In the genomic region with DNA sequence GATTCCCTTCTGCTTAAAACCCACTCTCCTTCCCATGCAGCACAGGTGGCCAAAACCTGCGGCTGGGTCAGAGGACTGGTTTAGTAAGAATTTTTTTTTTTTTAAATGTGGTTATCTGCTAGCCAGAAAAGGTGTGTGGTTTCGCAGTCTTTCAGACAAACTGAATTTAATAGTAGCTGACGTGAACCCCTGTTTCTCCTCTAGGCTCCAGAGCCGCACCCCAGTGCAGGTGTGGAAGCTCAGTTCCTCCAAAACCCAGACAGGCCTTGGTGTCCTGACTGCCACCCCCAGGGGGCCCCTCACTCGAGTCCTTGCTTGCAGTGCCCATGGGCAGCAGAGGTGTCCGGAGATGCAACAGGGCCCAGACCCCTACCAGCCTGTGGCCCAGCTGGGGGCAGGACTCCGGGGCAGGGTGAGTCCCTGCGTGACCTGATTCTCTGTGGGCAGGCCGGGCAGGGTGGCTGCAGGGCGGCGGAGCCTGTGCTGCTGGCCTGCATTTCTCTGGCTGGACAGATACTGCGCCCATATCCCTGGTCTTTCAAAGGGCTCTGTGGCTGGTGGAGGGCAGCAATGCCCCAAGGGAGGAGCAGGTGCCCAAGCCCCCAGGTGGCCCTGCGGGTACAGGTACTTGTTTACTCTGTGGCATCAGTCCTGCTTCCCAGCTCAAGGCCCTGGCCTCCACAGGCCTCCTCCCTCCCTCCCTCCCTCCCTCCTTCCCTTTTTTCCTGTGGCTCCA, we compare ENCODE assay signal across 23 cellular contexts. TPM values are rescaled to one million over a fixed set of nuclear protein-coding genes. Genes with fewer than 3 reads are reported as not detected.
DNase-seq lines count a peak whose midpoint lies in the region; ATAC-seq and TF ChIP-seq lines count a peak whose summit lies in the region.
"Had no signal": no experiment of that assay in that cellular context is flagged by ENCODE, and none has a peak within 500 bp of the region (broad histone marks: within the 10 kb centered on the region; RNA-seq: fewer than 3 reads in every experiment).

No MANE protein-coding gene starts in this region.

- peaks cover 42% of the 10 kb centered on the region for H3K27me3 Mint-ChIP-seq in endodermal cell (ENCODE audit: insufficient read depth)
- peaks cover 40% of the 10 kb centered on the region for H3K27me3 Mint-ChIP-seq in progenitor cell of endocrine pancreas
- H3K27me3 Mint-ChIP-seq: activated CD4-positive, alpha-beta memory T cell treated with anti-CD3 and anti-CD28 coated beads for 36 hours had no signal

- ATAC-seq in GM21737 (IDR thresholded peaks at IDR 0.05; ENCODE audit: unreplicated experiment): no peak
- ATAC-seq: activated T-cell treated with anti-CD3 and anti-CD28 coated beads, Interleukin-2, amount 50 U/mL, for 4 hours had no signal

- no peaks in the 10 kb centered on the region for H3K36me3 ChIP-seq in BLaER1 treated with 17β-estradiol and CSF1 and Interleukin-3, amounts not matched to agents 10 nM and 100 nM
- no peaks in the 10 kb centered on the region for H3K36me3 ChIP-seq in H7 (replicated peaks; ENCODE audit: control insufficient read depth, insufficient read depth, low read length)
- H3K36me3 ChIP-seq in endodermal cell (ENCODE audit: control insufficient read depth, insufficient read depth, low read length): no peaks in the 10 kb centered on the region
- H3K36me3 ChIP-seq: BE2C, neural progenitor cell had no signal

- H3K27me3 ChIP-seq in BLaER1 treated with 17β-estradiol and CSF1 and Interleukin-3, amounts not matched to agents 10 nM and 100 nM: peaks cover 0 to 11% (median 0%) of the 10 kb centered on the region in 11 experiments; a peak in 4 of 22 replicates
- H3K27me3 ChIP-seq in H7 (ENCODE audit: control insufficient read depth, insufficient read depth, low read length) (no peaks in the 10 kb centered on the region), endodermal cell (ENCODE audit: control insufficient read depth, insufficient read depth, low read length, poor library complexity, severe bottlenecking) (peaks cover 22% of the 10 kb centered on the region)
- H3K27me3 ChIP-seq: BE2C had no signal

- 90 to 91% methylated on average over 10 to 13 of the region's 13 CpGs for WGBS in endodermal cell (ENCODE audit: insufficient coverage in 1 of 2, insufficient read length in 1 of 2), 2 experiments

- H3K4me1 Mint-ChIP-seq in endodermal cell (no peaks in the 10 kb centered on the region), progenitor cell of endocrine pancreas (ENCODE audit: low read depth) (no peaks in the 10 kb centered on the region)
- H3K4me1 Mint-ChIP-seq: neural progenitor cell had no signal

- no peak overlapping the region for H3K27ac ChIP-seq in BLaER1 treated with 17β-estradiol and CSF1 and Interleukin-3, amounts not matched to agents 10 nM and 100 nM
- H3K27ac ChIP-seq in endodermal cell (ENCODE audit: low read depth, low read length): no peak overlapping the region
- H3K27ac ChIP-seq: neural progenitor cell had no signal

- H3K4me1 ChIP-seq in BLaER1 treated with 17β-estradiol and CSF1 and Interleukin-3, amounts not matched to agents 10 nM and 100 nM: peaks cover 27 to 55% (median 42%) of the 10 kb centered on the region in 10 experiments
- H3K4me1 ChIP-seq in endodermal cell (ENCODE audit: control insufficient read depth, insufficient read depth, low read length): no peaks in the 10 kb centered on the region
- H3K4me1 ChIP-seq: BE2C had no signal

- H4K20me1 ChIP-seq in BLaER1 treated with 17β-estradiol and CSF1 and Interleukin-3, amounts not matched to agents 10 nM and 100 nM: peaks cover 23 to 68% (median 45%) of the 10 kb centered on the region in 11 experiments

- H3K27ac Mint-ChIP-seq in endodermal cell (no peak overlapping the region), progenitor cell of endocrine pancreas (no peak overlapping the region)
- H3K27ac Mint-ChIP-seq: activated CD4-positive, alpha-beta memory T cell treated with anti-CD3 and anti-CD28 coated beads for 36 hours; mesothelial cell of epicardium; neural progenitor cell had no signal

- peaks cover 4% of the 10 kb centered on the region for H3K9me3 Mint-ChIP-seq in endodermal cell
- H3K9me3 Mint-ChIP-seq in progenitor cell of endocrine pancreas (ENCODE audit: low read depth): peaks cover 5% of the 10 kb centered on the region
- H3K9me3 Mint-ChIP-seq: activated CD4-positive, alpha-beta memory T cell treated with anti-CD3 and anti-CD28 coated beads for 36 hours; activated T-cell treated with anti-CD3 and anti-CD28 coated beads, Interleukin-2, amount 50 U/mL, for 4 hours had no signal

- no peak overlapping the region for H3K4me3 ChIP-seq in BLaER1 treated with 17β-estradiol and CSF1 and Interleukin-3, amounts not matched to agents 10 nM and 100 nM
- no peak overlapping the region for H3K4me3 ChIP-seq in H7 (ENCODE audit: insufficient read depth, low read depth, low read length)
- no peak overlapping the region for H3K4me3 ChIP-seq in endodermal cell (ENCODE audit: low read length)
- H3K4me3 ChIP-seq: neural progenitor cell had no signal

- no peaks in the 10 kb centered on the region for H3K36me3 Mint-ChIP-seq in endodermal cell (ENCODE audit: low read depth)
- no peaks in the 10 kb centered on the region for H3K36me3 Mint-ChIP-seq in progenitor cell of endocrine pancreas (ENCODE audit: insufficient read depth)
- H3K36me3 Mint-ChIP-seq: activated CD4-positive, alpha-beta memory T cell treated with anti-CD3 and anti-CD28 coated beads for 36 hours; mesothelial cell of epicardium; neural progenitor cell had no signal

- peak overlapping the region in 6 of 11 experiments; percentile 2 to 83 (median 24); a peak in 7 of 22 replicates for H3K4me2 ChIP-seq in BLaER1 treated with 17β-estradiol and CSF1 and Interleukin-3, amounts not matched to agents 10 nM and 100 nM
- H3K4me2 ChIP-seq: neural progenitor cell had no signal

- peaks cover 0 to 8% (median 6%) of the 10 kb centered on the region in 11 experiments; a peak in 3 of 22 replicates for H3K9me3 ChIP-seq in BLaER1 treated with 17β-estradiol and CSF1 and Interleukin-3, amounts not matched to agents 10 nM and 100 nM (replicated peaks in 1 of 11)
- no peaks in the 10 kb centered on the region for H3K9me3 ChIP-seq in endodermal cell (ENCODE audit: control insufficient read depth, low read length)
- H3K9me3 ChIP-seq: BE2C had no signal

- TF ChIP-seq CTCF in endodermal cell (conservative IDR thresholded peaks at IDR 0.05): peak; percentile 25
- TF ChIP-seq CTCF in progenitor cell of endocrine pancreas (IDR thresholded peaks at IDR 0.05; ENCODE audit: unreplicated experiment): peak; percentile 11

- H3K9ac ChIP-seq in BLaER1 treated with 17β-estradiol and CSF1 and Interleukin-3, amounts not matched to agents 10 nM and 100 nM: peak overlapping the region in 2 of 11 experiments; percentile 15 to 23; a peak in 1 of 22 replicates
- no peak overlapping the region for H3K9ac ChIP-seq in endodermal cell (ENCODE audit: extremely low read depth, low read length, poor library complexity, severe bottlenecking)
- H3K9ac ChIP-seq: neural progenitor cell had no signal

- H3K4me3 Mint-ChIP-seq in endodermal cell (no peak overlapping the region), progenitor cell of endocrine pancreas (ENCODE audit: low read depth) (no peak overlapping the region)
- H3K4me3 Mint-ChIP-seq: activated CD4-positive, alpha-beta memory T cell treated with anti-CD3 and anti-CD28 coated beads for 36 hours; activated T-cell treated with anti-CD3 and anti-CD28 coated beads, Interleukin-2, amount 50 U/mL, for 4 hours; mesothelial cell of epicardium; neural progenitor cell had no signal

- DNase-seq in H7 (peak; percentile 66), endodermal cell (no peak), progenitor cell of endocrine pancreas (ENCODE audit: low spot score, unreplicated experiment) (no peak), medulla oblongata (ENCODE audit: extremely low spot score) (no peak), HCEC 1CT (no peak)
- DNase-seq: activated CD4-positive, alpha-beta memory T cell treated with anti-CD3 and anti-CD28 coated beads for 36 hours; activated naive CD4-positive, alpha-beta T cell treated with anti-CD3 and anti-CD28 coated beads, Interleukin-2, amount 50 U/mL, for 16 hours; activated T-cell treated with anti-CD3 and anti-CD28 coated beads, Interleukin-2, amount 50 U/mL, for 4 hours; BE2C; EL; hypothalamus; NCI-H1105; NCI-H2107; NCI-H510A; SHP77 treated with DMSO at 0.1 percent for 48 hours had no signal

RNA-seq across cellular contexts. Expression of gene KCNQ1, which starts 15.2 kb away (rescaled TPM):
- total RNA-seq in H7 (2014; rRNA removed; shearing (Covaris generic)): 0.18 and 0.48 TPM in 2 replicates
- 1 to 10 TPM; 1.8 to 3.5 TPM for total RNA-seq in endodermal cell
- 1.0 TPM for polyA plus RNA-seq in endodermal cell (2013, experiment 1 of 2)
- polyA plus RNA-seq in endodermal cell (2013, experiment 2 of 2): 0.46 TPM
- total RNA-seq in progenitor cell of endocrine pancreas: 3.1 and 3.3 TPM in 2 replicates
- total RNA-seq: HT1080, LHCN-M2 had no signal

RNA-seq across cellular contexts. Expression of gene TRPM5, which starts 15.7 kb away (rescaled TPM):
- total RNA-seq in H7 (2014; rRNA removed; shearing (Covaris generic)): not detected in 2 replicates
- total RNA-seq in endodermal cell (under 1 TPM; 0.11 TPM), progenitor cell of endocrine pancreas (0.46 and 0.84 TPM in 2 replicates)
- 0.18 TPM for polyA plus RNA-seq in endodermal cell (2013, experiment 1 of 2)
- 0.08 TPM for polyA plus RNA-seq in endodermal cell (2013, experiment 2 of 2)
- total RNA-seq: activated CD4-positive, alpha-beta memory T cell treated with anti-CD3 and anti-CD28 coated beads for 36 hours; activated T-cell treated with anti-CD3 and anti-CD28 coated beads, Interleukin-2, amount 50 U/mL, for 4 hours; kidney epithelial cell; LHCN-M2; T-helper 1 cell treated with Interleukin-12 subunit alpha and Interleukin-12 subunit beta and Interleukin-4 antibody, amounts not matched to agents 30 ng/mL and 1 ng/mL, for 36 hours had no signal

RNA-seq across cellular contexts. Expression of gene TSSC4, which starts 59.4 kb away (rescaled TPM):
- total RNA-seq in H7 (2014; rRNA removed; shearing (Covaris generic)): 60.5 and 62.5 TPM in 2 replicates
- 10 to 100 TPM; 47.2 to 51.1 TPM for total RNA-seq in endodermal cell
- 27.2 TPM for polyA plus RNA-seq in endodermal cell (2013, experiment 1 of 2)
- 25.0 TPM for polyA plus RNA-seq in endodermal cell (2013, experiment 2 of 2)
- 50.2 and 54.5 TPM in 2 replicates for total RNA-seq in progenitor cell of endocrine pancreas
